In the genomic region with DNA sequence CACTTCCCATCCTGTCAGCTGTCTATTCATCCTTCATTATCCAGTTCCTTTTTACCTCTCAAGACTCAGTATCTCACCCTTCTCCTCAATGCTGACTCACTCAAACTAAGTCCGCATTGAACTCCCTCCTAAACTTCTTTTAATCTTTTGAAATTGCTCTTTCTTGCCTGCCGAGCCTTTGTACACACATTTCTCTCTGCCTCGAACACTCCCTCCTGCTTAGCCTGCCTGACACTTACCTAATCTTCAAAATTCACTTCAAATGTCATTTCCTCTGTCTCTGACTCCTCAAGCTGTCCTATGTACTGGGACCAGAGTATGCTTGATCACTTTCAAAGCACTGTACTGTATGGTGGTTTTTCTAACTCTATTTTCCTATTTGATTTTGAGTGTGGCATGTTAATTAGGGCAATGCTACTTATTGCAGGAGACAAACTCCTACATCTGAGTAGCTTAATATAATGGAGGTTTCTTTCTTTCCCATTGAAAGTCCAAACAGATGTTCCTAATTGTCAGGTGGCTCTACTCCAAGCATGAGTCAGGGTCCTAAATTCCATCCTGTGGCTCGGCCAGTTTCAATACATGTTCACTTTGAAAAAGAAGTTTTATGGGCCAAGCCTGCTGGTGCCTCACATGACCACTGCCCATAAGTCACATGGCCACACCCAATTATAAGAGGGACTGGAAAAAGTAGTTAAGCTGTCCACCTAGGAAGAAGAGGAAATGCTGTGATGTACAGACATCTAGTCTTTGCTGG, we compare ENCODE assay signal across 10 cellular contexts.
DNase-seq lines count a peak whose midpoint lies in the region; ATAC-seq and TF ChIP-seq lines count a peak whose summit lies in the region.
"Had no signal": no experiment of that assay in that cellular context is flagged by ENCODE, and none has a peak within 500 bp of the region (broad histone marks: within the 10 kb centered on the region; RNA-seq: fewer than 3 reads in every experiment).

No MANE protein-coding gene starts in this region.

- in situ Hi-C loops in mammary epithelial cell (cut with MboI; ENCODE audit: low sequenced_read_pairs in 2 of 2): no loop called here

- WGBS in mammary epithelial cell (ENCODE audit: low coverage, missing lambda C conversion rate): 80% methylated on average over 4 of the region's 4 CpGs

- dilution Hi-C loops in mammary epithelial cell (cut with HindIII; ENCODE audit: low sequenced_read_pairs): no loop called here

- no peaks in the 10 kb centered on the region for H4K20me1 ChIP-seq in mammary epithelial cell (ENCODE audit: insufficient read depth, low read length)

- H3K4me3 ChIP-seq in mammary epithelial cell (replicated peaks in 1 of 3; ENCODE audit: insufficient read depth in 1 of 3, low read depth in 2 of 3, low read length in 3 of 3) (no peak overlapping the region), left lung (no peak overlapping the region), upper lobe of right lung (no peak overlapping the region)

- no peak for TF ChIP-seq CTCF in mammary epithelial cell (conservative IDR thresholded peaks at IDR 0.05 in 1 of 2, IDR thresholded peaks at IDR 0.05 in 1 of 2; ENCODE audit: extremely low read depth in 1 of 2, insufficient read depth in 1 of 2, low read depth in 1 of 2, low read length in 2 of 2)
- TF ChIP-seq CTCF in left lung (IDR thresholded peaks at IDR 0.05): no peak
- no peak for TF ChIP-seq CTCF in upper lobe of right lung (IDR thresholded peaks at IDR 0.05)

- no peak overlapping the region for H3K9ac ChIP-seq in mammary epithelial cell (ENCODE audit: insufficient read depth, low read length)

- no peaks in the 10 kb centered on the region for H3K36me3 ChIP-seq in mammary epithelial cell (ENCODE audit: insufficient read depth, low read length)
- no peaks in the 10 kb centered on the region for H3K36me3 ChIP-seq in left lung
- H3K36me3 ChIP-seq in upper lobe of right lung: no peaks in the 10 kb centered on the region

- H3K9me3 ChIP-seq in mammary epithelial cell (replicated peaks; ENCODE audit: insufficient read depth, low read length) (no peaks in the 10 kb centered on the region), left lung (no peaks in the 10 kb centered on the region), upper lobe of right lung (no peaks in the 10 kb centered on the region)

- H3K4me2 ChIP-seq in mammary epithelial cell (ENCODE audit: insufficient read depth, low read depth, low read length): no peak overlapping the region

- no peaks in the 10 kb centered on the region for H3K79me2 ChIP-seq in mammary epithelial cell (ENCODE audit: insufficient read depth, low read length)

- H2AFZ ChIP-seq in mammary epithelial cell (ENCODE audit: low read depth, low read length): no peak overlapping the region

- peaks cover 3% of the 10 kb centered on the region for H3K4me1 ChIP-seq in mammary epithelial cell (ENCODE audit: insufficient read depth, low read length)
- H3K4me1 ChIP-seq in left lung: peaks cover 0 to 18% of the 10 kb centered on the region in 2 donors
- H3K4me1 ChIP-seq in upper lobe of right lung: peaks cover 13% of the 10 kb centered on the region

- H3K27me3 ChIP-seq in mammary epithelial cell (ENCODE audit: insufficient read depth, low read length) (no peaks in the 10 kb centered on the region), left lung (no peaks in the 10 kb centered on the region), upper lobe of right lung (no peaks in the 10 kb centered on the region)

- H3K27ac ChIP-seq in mammary epithelial cell (ENCODE audit: insufficient read depth, low read depth, low read length): no peak overlapping the region
- peak overlapping the region; percentile 36 to 40 for H3K27ac ChIP-seq in left lung
- peak overlapping the region; percentile 51 for H3K27ac ChIP-seq in upper lobe of right lung

- intact Hi-C loops in mammary epithelial cell (cut with micrococcal nuclease) (loop anchor here (5.0 kb wide), 1 partner anchor 50 kb away; no protein-coding TSS in a partner anchor), left lung (cut with DNase I) (no loop called here), upper lobe of right lung (cut with DNase I) (no loop called here), posterior cingulate gyrus (cut with DNase I) (no loop called here)

- ATAC-seq in left lung (peak; percentile 75), upper lobe of right lung (peak; percentile 58), GM21825 (IDR thresholded peaks at IDR 0.05; ENCODE audit: unreplicated experiment) (no peak), GM19351 (IDR thresholded peaks at IDR 0.05; ENCODE audit: unreplicated experiment) (no peak)
- ATAC-seq: T-helper 17 cell had no signal

- BruUV-seq in mammary epithelial cell (replicated peaks; lab: Mats Ljungman, UMichigan): no TSS peak

- DNase-seq in HT1080 (ENCODE audit: low read depth) (peak; percentile 72), mammary epithelial cell (peak; percentile 30), left lung (no peak), upper lobe of right lung (no peak), NCI-H82 treated with DMSO at 0.1 percent for 48 hours (lab: John Stamatoyannopoulos, UW; ENCODE audit: unreplicated experiment) (no peak), posterior cingulate gyrus (no peak)
- DNase-seq: NCI-H1930, T-helper 17 cell had no signal

- CTCF ChIA-PET in mammary epithelial cell (lab: Charles Lee; ENCODE audit: low non-redundant PET): no interaction called here

Comparison
In these comparisons a context has a peak if more than half of its experiments do, and no peak if none do; other contexts are left out.
1. DNase-seq: peak in HT1080 (single experiment) and mammary epithelial cell (single experiment); none in left lung (0 of 2), upper lobe of right lung (single experiment), NCI-H82 treated with DMSO at 0.1 percent for 48 hours (single experiment) and posterior cingulate gyrus (0 of 10).
2. ATAC-seq: peak in left lung (single experiment) and upper lobe of right lung (single experiment); none in GM21825 (single experiment) and GM19351 (single experiment).